1 cellular context compared by ENCODE assay signal in genomic region chr2:170716851-170717598, GRCh38.
TF ChIP-seq lines count a peak whose summit lies in the region.

No MANE protein-coding gene starts in this region.

TF ChIP-seq in HepG2, 621 proteins besides CTCF, POLR2A, EP300 and RAD21 (continued from another document and continues in another):
- TF ChIP-seq, protein P1, sequence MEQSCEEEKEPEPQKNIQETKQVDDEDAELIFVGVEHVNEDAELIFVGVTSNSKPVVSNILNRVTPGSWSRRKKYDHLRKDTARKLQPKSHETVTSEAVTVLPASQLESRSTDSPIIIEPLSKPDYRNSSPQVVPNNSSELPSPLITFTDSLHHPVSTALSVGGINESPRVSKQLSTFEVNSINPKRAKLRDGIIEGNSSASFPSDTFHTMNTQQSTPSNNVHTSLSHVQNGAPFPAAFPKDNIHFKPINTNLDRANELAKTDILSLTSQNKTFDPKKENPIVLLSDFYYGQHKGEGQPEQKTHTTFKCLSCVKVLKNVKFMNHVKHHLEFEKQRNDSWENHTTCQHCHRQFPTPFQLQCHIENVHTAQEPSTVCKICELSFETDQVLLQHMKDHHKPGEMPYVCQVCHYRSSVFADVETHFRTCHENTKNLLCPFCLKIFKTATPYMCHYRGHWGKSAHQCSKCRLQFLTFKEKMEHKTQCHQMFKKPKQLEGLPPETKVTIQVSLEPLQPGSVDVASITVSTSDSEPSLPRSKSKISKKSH (CRISPR knock-in tag; IDR thresholded peaks at IDR 0.05; ENCODE audit: borderline replicate concordance) = peak; percentile 83; the same call in 1 of the 2 replicates
- TF ChIP-seq SP5 (CRISPR knock-in tag; IDR thresholded peaks at IDR 0.05; ENCODE audit: borderline replicate concordance, low read depth) = peak; percentile 74
- TF ChIP-seq NFYC (CRISPR knock-in tag; IDR thresholded peaks at IDR 0.05) = no peak
- TF ChIP-seq ZNF850 (CRISPR knock-in tag; conservative IDR thresholded peaks at IDR 0.05) = no peak
- TF ChIP-seq, protein P2, sequence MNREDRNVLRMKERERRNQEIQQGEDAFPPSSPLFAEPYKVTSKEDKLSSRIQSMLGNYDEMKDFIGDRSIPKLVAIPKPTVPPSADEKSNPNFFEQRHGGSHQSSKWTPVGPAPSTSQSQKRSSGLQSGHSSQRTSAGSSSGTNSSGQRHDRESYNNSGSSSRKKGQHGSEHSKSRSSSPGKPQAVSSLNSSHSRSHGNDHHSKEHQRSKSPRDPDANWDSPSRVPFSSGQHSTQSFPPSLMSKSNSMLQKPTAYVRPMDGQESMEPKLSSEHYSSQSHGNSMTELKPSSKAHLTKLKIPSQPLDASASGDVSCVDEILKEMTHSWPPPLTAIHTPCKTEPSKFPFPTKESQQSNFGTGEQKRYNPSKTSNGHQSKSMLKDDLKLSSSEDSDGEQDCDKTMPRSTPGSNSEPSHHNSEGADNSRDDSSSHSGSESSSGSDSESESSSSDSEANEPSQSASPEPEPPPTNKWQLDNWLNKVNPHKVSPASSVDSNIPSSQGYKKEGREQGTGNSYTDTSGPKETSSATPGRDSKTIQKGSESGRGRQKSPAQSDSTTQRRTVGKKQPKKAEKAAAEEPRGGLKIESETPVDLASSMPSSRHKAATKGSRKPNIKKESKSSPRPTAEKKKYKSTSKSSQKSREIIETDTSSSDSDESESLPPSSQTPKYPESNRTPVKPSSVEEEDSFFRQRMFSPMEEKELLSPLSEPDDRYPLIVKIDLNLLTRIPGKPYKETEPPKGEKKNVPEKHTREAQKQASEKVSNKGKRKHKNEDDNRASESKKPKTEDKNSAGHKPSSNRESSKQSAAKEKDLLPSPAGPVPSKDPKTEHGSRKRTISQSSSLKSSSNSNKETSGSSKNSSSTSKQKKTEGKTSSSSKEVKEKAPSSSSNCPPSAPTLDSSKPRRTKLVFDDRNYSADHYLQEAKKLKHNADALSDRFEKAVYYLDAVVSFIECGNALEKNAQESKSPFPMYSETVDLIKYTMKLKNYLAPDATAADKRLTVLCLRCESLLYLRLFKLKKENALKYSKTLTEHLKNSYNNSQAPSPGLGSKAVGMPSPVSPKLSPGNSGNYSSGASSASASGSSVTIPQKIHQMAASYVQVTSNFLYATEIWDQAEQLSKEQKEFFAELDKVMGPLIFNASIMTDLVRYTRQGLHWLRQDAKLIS (CRISPR knock-in tag; IDR thresholded peaks at IDR 0.05) = peak; percentile 98
- TF ChIP-seq TFAP4 (IDR thresholded peaks at IDR 0.05; ENCODE audit: borderline replicate concordance, low read depth) = no peak; the same call in 1 of the 2 replicates
- no peak for TF ChIP-seq SIX4 (CRISPR knock-in tag; IDR thresholded peaks at IDR 0.05)
- TF ChIP-seq ZEB1 (IDR thresholded peaks at IDR 0.05; ENCODE audit: insufficient replicate concordance, low read depth) = peak; percentile 43
- TF ChIP-seq SRSF1 (optimal IDR thresholded peaks at IDR 0.05; ENCODE audit: low read depth, low read length) = peak; percentile 79
- TF ChIP-seq ZFP41 (CRISPR knock-in tag; IDR thresholded peaks at IDR 0.05; ENCODE audit: borderline replicate concordance) = 0 out of 2 replicates have a peak, but pooled peaks have one; percentile 63
- peak; percentile 96 for TF ChIP-seq PAF1 (CRISPR knock-in tag; IDR thresholded peaks at IDR 0.05)
- TF ChIP-seq BRD4 (CRISPR knock-in tag; IDR thresholded peaks at IDR 0.05) = peak; percentile 84
- TF ChIP-seq KDM1A (CRISPR knock-in tag; IDR thresholded peaks at IDR 0.05) = no peak
- TF ChIP-seq, protein P3, sequence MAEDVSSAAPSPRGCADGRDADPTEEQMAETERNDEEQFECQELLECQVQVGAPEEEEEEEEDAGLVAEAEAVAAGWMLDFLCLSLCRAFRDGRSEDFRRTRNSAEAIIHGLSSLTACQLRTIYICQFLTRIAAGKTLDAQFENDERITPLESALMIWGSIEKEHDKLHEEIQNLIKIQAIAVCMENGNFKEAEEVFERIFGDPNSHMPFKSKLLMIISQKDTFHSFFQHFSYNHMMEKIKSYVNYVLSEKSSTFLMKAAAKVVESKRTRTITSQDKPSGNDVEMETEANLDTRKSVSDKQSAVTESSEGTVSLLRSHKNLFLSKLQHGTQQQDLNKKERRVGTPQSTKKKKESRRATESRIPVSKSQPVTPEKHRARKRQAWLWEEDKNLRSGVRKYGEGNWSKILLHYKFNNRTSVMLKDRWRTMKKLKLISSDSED (CRISPR knock-in tag; IDR thresholded peaks at IDR 0.05) = peak; percentile 76; the same call in 1 of the 2 replicates
- TF ChIP-seq ZNF329 (CRISPR knock-in tag; IDR thresholded peaks at IDR 0.05; ENCODE audit: low read depth) = peak; percentile 81; the same call in 1 of the 2 replicates
- TF ChIP-seq ZNF83 (CRISPR knock-in tag; IDR thresholded peaks at IDR 0.05; ENCODE audit: borderline replicate concordance) = peak; percentile 78; the same call in 1 of the 2 replicates
- no peak for TF ChIP-seq RAD51 (IDR thresholded peaks at IDR 0.05; ENCODE audit: borderline replicate concordance)
- TF ChIP-seq, protein P4, sequence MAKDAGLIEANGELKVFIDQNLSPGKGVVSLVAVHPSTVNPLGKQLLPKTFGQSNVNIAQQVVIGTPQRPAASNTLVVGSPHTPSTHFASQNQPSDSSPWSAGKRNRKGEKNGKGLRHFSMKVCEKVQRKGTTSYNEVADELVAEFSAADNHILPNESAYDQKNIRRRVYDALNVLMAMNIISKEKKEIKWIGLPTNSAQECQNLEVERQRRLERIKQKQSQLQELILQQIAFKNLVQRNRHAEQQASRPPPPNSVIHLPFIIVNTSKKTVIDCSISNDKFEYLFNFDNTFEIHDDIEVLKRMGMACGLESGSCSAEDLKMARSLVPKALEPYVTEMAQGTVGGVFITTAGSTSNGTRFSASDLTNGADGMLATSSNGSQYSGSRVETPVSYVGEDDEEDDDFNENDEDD (CRISPR knock-in tag; IDR thresholded peaks at IDR 0.05; ENCODE audit: borderline replicate concordance) = peak; percentile 89
- TF ChIP-seq ZNF629 (CRISPR knock-in tag; conservative IDR thresholded peaks at IDR 0.05) = peak; percentile 51
- no peak for TF ChIP-seq EHMT2 (IDR thresholded peaks at IDR 0.05; ENCODE audit: borderline replicate concordance, low read depth, low read length)
- no peak for TF ChIP-seq SMARCC2 (IDR thresholded peaks at IDR 0.05)
- TF ChIP-seq, protein P5, sequence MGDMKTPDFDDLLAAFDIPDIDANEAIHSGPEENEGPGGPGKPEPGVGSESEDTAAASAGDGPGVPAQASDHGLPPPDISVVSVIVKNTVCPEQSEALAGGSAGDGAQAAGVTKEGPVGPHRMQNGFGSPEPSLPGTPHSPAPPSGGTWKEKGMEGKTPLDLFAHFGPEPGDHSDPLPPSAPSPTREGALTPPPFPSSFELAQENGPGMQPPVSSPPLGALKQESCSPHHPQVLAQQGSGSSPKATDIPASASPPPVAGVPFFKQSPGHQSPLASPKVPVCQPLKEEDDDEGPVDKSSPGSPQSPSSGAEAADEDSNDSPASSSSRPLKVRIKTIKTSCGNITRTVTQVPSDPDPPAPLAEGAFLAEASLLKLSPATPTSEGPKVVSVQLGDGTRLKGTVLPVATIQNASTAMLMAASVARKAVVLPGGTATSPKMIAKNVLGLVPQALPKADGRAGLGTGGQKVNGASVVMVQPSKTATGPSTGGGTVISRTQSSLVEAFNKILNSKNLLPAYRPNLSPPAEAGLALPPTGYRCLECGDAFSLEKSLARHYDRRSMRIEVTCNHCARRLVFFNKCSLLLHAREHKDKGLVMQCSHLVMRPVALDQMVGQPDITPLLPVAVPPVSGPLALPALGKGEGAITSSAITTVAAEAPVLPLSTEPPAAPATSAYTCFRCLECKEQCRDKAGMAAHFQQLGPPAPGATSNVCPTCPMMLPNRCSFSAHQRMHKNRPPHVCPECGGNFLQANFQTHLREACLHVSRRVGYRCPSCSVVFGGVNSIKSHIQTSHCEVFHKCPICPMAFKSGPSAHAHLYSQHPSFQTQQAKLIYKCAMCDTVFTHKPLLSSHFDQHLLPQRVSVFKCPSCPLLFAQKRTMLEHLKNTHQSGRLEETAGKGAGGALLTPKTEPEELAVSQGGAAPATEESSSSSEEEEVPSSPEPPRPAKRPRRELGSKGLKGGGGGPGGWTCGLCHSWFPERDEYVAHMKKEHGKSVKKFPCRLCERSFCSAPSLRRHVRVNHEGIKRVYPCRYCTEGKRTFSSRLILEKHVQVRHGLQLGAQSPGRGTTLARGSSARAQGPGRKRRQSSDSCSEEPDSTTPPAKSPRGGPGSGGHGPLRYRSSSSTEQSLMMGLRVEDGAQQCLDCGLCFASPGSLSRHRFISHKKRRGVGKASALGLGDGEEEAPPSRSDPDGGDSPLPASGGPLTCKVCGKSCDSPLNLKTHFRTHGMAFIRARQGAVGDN (CRISPR knock-in tag; IDR thresholded peaks at IDR 0.05) = peak; percentile 98
- TF ChIP-seq, protein P6, sequence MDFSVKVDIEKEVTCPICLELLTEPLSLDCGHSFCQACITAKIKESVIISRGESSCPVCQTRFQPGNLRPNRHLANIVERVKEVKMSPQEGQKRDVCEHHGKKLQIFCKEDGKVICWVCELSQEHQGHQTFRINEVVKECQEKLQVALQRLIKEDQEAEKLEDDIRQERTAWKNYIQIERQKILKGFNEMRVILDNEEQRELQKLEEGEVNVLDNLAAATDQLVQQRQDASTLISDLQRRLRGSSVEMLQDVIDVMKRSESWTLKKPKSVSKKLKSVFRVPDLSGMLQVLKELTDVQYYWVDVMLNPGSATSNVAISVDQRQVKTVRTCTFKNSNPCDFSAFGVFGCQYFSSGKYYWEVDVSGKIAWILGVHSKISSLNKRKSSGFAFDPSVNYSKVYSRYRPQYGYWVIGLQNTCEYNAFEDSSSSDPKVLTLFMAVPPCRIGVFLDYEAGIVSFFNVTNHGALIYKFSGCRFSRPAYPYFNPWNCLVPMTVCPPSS (IDR thresholded peaks at IDR 0.05) = no peak
- TF ChIP-seq MAFF (IDR thresholded peaks at IDR 0.05; ENCODE audit: low read depth, low read length) = no peak
- peak; percentile 92 for TF ChIP-seq ZNF501 (CRISPR knock-in tag; IDR thresholded peaks at IDR 0.05)
- TF ChIP-seq ZNF530 (CRISPR knock-in tag; IDR thresholded peaks at IDR 0.05; ENCODE audit: low read depth) = no peak
- TF ChIP-seq IRF9 (CRISPR knock-in tag; IDR thresholded peaks at IDR 0.05; ENCODE audit: borderline replicate concordance) = peak; percentile 93
- no peak for TF ChIP-seq HOMEZ (CRISPR knock-in tag; IDR thresholded peaks at IDR 0.05; ENCODE audit: low read depth)
- TF ChIP-seq NFE2L2 (IDR thresholded peaks at IDR 0.05; ENCODE audit: low read length) = no peak
- TF ChIP-seq SIN3B (IDR thresholded peaks at IDR 0.05; ENCODE audit: low read length) = no peak
- TF ChIP-seq HNRNPLL (IDR thresholded peaks at IDR 0.05; ENCODE audit: low read depth, low read length, poor library complexity, severe bottlenecking) = peak; percentile 90
- TF ChIP-seq PITX1 (CRISPR knock-in tag; IDR thresholded peaks at IDR 0.05) = peak; percentile 69; the same call in 1 of the 2 replicates
- TF ChIP-seq, protein P7, sequence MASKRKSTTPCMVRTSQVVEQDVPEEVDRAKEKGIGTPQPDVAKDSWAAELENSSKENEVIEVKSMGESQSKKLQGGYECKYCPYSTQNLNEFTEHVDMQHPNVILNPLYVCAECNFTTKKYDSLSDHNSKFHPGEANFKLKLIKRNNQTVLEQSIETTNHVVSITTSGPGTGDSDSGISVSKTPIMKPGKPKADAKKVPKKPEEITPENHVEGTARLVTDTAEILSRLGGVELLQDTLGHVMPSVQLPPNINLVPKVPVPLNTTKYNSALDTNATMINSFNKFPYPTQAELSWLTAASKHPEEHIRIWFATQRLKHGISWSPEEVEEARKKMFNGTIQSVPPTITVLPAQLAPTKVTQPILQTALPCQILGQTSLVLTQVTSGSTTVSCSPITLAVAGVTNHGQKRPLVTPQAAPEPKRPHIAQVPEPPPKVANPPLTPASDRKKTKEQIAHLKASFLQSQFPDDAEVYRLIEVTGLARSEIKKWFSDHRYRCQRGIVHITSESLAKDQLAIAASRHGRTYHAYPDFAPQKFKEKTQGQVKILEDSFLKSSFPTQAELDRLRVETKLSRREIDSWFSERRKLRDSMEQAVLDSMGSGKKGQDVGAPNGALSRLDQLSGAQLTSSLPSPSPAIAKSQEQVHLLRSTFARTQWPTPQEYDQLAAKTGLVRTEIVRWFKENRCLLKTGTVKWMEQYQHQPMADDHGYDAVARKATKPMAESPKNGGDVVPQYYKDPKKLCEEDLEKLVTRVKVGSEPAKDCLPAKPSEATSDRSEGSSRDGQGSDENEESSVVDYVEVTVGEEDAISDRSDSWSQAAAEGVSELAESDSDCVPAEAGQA (IDR thresholded peaks at IDR 0.05; ENCODE audit: low read depth) = no peak
- TF ChIP-seq, protein P7 (CRISPR knock-in tag; IDR thresholded peaks at IDR 0.05; ENCODE audit: borderline replicate concordance) = no peak
